ENCODE assay signal across 8 cellular contexts in the genomic region with DNA sequence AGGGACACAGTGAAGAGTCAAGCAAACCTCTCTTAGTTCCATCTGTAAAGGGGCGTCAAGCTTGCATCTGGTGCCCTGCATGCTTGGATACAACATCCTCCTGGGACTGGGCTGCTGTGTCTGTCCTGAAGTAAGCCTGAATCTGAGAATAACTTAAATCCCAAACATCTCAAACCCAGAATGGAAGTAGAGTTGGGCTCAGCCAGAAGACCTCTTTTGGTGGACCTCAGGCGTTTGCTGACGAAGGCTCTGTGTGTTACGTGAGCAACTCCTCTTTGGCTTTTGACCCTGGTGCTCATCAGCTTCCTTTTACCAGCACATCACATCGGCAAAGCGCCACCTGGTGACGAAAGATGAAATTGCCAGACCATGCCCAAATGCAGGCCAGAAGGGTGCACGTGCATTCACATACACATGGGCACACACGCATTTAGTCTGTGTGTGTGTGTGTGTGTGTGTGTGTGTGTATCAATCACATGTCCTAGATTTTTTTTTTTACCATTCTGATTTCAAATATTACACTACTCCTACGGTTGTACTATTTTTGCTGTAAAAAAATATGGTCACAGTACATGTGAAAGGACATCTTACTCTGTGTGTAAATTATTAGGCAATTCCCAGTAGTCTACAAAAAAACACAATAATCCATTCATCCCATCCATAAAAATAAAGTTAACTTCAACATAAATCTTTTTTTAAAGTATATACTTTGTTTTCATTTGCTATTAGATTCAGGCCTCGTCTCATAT. TPM values are rescaled to one million over a fixed set of nuclear protein-coding genes. Genes with fewer than 3 reads are reported as not detected.
DNase-seq lines count a peak whose midpoint lies in the region; ATAC-seq and TF ChIP-seq lines count a peak whose summit lies in the region.

No MANE protein-coding gene starts in this region.

- H3K27ac ChIP-seq in heart left ventricle: no peak overlapping the region

- in situ Hi-C loops in HAP-1 (cut with MboI; ENCODE audit: low sequenced_read_pairs): loop anchor here (5.0 kb wide), 1 partner anchor 60 kb away; no protein-coding TSS in a partner anchor

- H3K9me3 ChIP-seq in HAP-1 (no peaks in the 10 kb centered on the region), heart left ventricle (no peaks in the 10 kb centered on the region)

- H3K4me1 ChIP-seq in HAP-1: peaks cover 6% of the 10 kb centered on the region
- H3K4me1 ChIP-seq in heart left ventricle: peaks cover 0 to 13% (median 4%) of the 10 kb centered on the region in 12 donors

- H3K36me3 ChIP-seq in HAP-1 (replicated peaks) (no peaks in the 10 kb centered on the region), heart left ventricle (no peaks in the 10 kb centered on the region)

- 11 to 15% (median 13%) methylated on average over 11 of the region's 11 CpGs for WGBS in heart left ventricle, 4 donors

- DNase-seq in COR-L47 (lab: John Stamatoyannopoulos, UW): peak; percentile 66
- peak; percentile 82 to 94 for DNase-seq in HAP-1 (ENCODE audit: low spot score in 2 of 2)
- DNase-seq in NCI-H187 treated with DMSO at 0.1 percent for 48 hours (lab: John Stamatoyannopoulos, UW): peak; percentile 22
- DNase-seq in T follicular helper cell (ENCODE audit: low read depth): peak; percentile 87
- DNase-seq in activated naive CD8-positive, alpha-beta T cell treated with anti-CD3 and anti-CD28 coated beads, Interleukin-2, amount 50 U/mL, for 16 hours (ENCODE audit: low read depth, low spot score): peak; percentile 91
- peak; percentile 82 to 87 (median 84) for DNase-seq in heart left ventricle
- DNase-seq in putamen (ENCODE audit: low spot score): peak; percentile 76

- no peak for TF ChIP-seq POLR2A in heart left ventricle (IDR thresholded peaks at IDR 0.05)

- ATAC-seq in heart left ventricle (peak in 3 of 4 donors; percentile 83 to 94 (median 89)), GM19035 (IDR thresholded peaks at IDR 0.05; ENCODE audit: unreplicated experiment) (no peak)

- H3K27me3 ChIP-seq in HAP-1 (ENCODE audit: low read depth) (no peaks in the 10 kb centered on the region), heart left ventricle (no peaks in the 10 kb centered on the region)

- H3K4me3 ChIP-seq in HAP-1: no peak overlapping the region
- no peak overlapping the region for H3K4me3 ChIP-seq in heart left ventricle

- TF ChIP-seq CTCF in heart left ventricle (IDR thresholded peaks at IDR 0.05): peak; percentile 78 to 92 (median 88)

- intact Hi-C loops in heart left ventricle (cut with DNase I): loop anchor here in 8 of 10 donors (1.0 to 10.0 kb wide), 6 partner anchors 60 to 167 kb away; no protein-coding TSS in a partner anchor

RNA-seq across cellular contexts. Expression of a gene that starts 41.1 kb away (rescaled TPM):
- total RNA-seq in heart left ventricle: not detected
- polyA plus RNA-seq in heart left ventricle: not detected

RNA-seq across cellular contexts. Expression of a gene that starts 58.1 kb away (rescaled TPM):
- total RNA-seq in heart left ventricle: 1 to 10 TPM; 3.9 to 7.4 (median 5.2) TPM
- 1 to 10 TPM; 3.6 to 5.5 TPM for polyA plus RNA-seq in heart left ventricle

Comparison
In these comparisons a context has a peak if more than half of its experiments do, and no peak if none do; other contexts are left out.
1. DNase-seq: peak in every context shown above with its lines; median percentile 91 in activated naive CD8-positive, alpha-beta T cell treated with anti-CD3 and anti-CD28 coated beads, Interleukin-2, amount 50 U/mL, for 16 hours; 88 in HAP-1; 87 in T follicular helper cell; 84 in heart left ventricle; 76 in putamen; 66 in COR-L47; 22 in NCI-H187 treated with DMSO at 0.1 percent for 48 hours.